Comparison of ENCODE assay signal across 20 cellular contexts in the genomic region with DNA sequence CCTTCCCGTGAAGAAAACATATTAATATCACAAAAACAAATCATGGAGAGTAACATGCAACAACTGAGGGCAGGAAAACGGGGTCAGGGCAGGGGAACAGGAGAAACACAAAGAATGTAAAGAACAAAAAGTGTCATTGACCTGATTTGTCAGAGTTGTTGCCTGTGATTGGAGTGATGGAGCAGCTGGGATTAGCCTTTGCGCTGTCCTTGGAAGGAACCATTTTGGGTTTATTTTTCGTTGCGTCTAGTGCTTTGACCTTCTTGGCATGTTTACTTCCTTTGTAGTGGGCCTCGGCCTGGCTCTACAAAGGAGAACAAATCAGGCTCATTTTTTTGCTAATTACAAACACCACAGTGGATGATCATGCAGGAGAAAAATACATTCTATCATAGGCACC.
DNase-seq lines count a peak whose midpoint lies in the region; ATAC-seq and TF ChIP-seq lines count a peak whose summit lies in the region.
"Had no signal": no experiment of that assay in that cellular context is flagged by ENCODE, and none has a peak within 500 bp of the region (broad histone marks: within the 10 kb centered on the region; RNA-seq: fewer than 3 reads in every experiment).

No MANE protein-coding gene starts in this region.

- TF ChIP-seq CTCF in PC-9 (conservative IDR thresholded peaks at IDR 0.05) = no peak
- TF ChIP-seq CTCF in endodermal cell (conservative IDR thresholded peaks at IDR 0.05) = no peak
- TF ChIP-seq CTCF in lower leg skin (IDR thresholded peaks at IDR 0.05) = no peak

- no peak overlapping the region for H3K9ac ChIP-seq in endodermal cell (ENCODE audit: extremely low read depth, low read length, poor library complexity, severe bottlenecking)
- H3K9ac ChIP-seq: BLaER1 treated with 17β-estradiol and CSF1 and Interleukin-3, amounts not matched to agents 10 nM and 100 nM had no signal

- no peak overlapping the region for H3K27ac ChIP-seq in PC-9
- H3K27ac ChIP-seq in endodermal cell (ENCODE audit: low read depth, low read length) = no peak overlapping the region
- H3K27ac ChIP-seq: 22Rv1; A549; BLaER1 treated with 17β-estradiol and CSF1 and Interleukin-3, amounts not matched to agents 10 nM and 100 nM; C4-2B had no signal

- no peak overlapping the region for H3K4me2 ChIP-seq in PC-9
- H3K4me2 ChIP-seq: A549; BLaER1 treated with 17β-estradiol and CSF1 and Interleukin-3, amounts not matched to agents 10 nM and 100 nM had no signal

- H4K20me1 ChIP-seq in PC-9 (ENCODE audit: insufficient read depth) = no peaks in the 10 kb centered on the region
- H4K20me1 ChIP-seq: BLaER1 treated with 17β-estradiol and CSF1 and Interleukin-3, amounts not matched to agents 10 nM and 100 nM had no signal

- peaks cover 3% of the 10 kb centered on the region; the same call in 1 of the 2 replicates for H3K9me2 ChIP-seq in PC-9 (ENCODE audit: insufficient read depth)

- CTCF ChIA-PET in PC-9 (lab: Charles Lee) = no interaction called here

- POLR2A ChIA-PET in PC-9 (lab: Charles Lee; ENCODE audit: unreplicated experiment) = no interaction called here

- H3F3A ChIP-seq in PC-9 (ENCODE audit: insufficient read depth, low read depth) = no peaks in the 10 kb centered on the region

- no peak overlapping the region for H3K4me3 Mint-ChIP-seq in endodermal cell
- no peak overlapping the region for H3K4me3 Mint-ChIP-seq in activated T-helper 17 cell treated with anti-CD3 and anti-CD28 coated beads, Interleukin-2, amount 50 U/mL, for 72 hours
- H3K4me3 Mint-ChIP-seq: B cell; CD4-positive, alpha-beta T cell; CD8-positive, alpha-beta T cell had no signal

- DNase-seq in PC-9 (no peak), dermis blood vessel endothelial cell (peak; percentile 14), endodermal cell (no peak), lower leg skin (ENCODE audit: low spot score in 2 of 2) (no peak), islet precursor cell (no peak), UCSD-AML1 (lab: John Stamatoyannopoulos, UW; ENCODE audit: unreplicated experiment) (no peak)
- DNase-seq: AML-193; Caco-2; Calu3; CD4-positive, alpha-beta T cell; CD8-positive, alpha-beta T cell; DMS79 treated with DMSO at 0.1 percent for 48 hours; GF-D8 had no signal

- no TSS peak for BruUV-seq in PC-9 (replicated peaks; lab: Mats Ljungman, UMichigan)

- no peaks in the 10 kb centered on the region for H3K79me2 ChIP-seq in PC-9 (ENCODE audit: low read depth)

- intact Hi-C loops in PC-9 (cut with micrococcal nuclease; ENCODE audit: unreplicated experiment) (no loop called here), lower leg skin (cut with DNase I; ENCODE audit: low total_unique reads) (no loop called here)

- no peaks in the 10 kb centered on the region for H3K27me3 Mint-ChIP-seq in endodermal cell (ENCODE audit: insufficient read depth)
- no peaks in the 10 kb centered on the region for H3K27me3 Mint-ChIP-seq in activated T-helper 17 cell treated with anti-CD3 and anti-CD28 coated beads, Interleukin-2, amount 50 U/mL, for 72 hours
- H3K27me3 Mint-ChIP-seq: B cell; CD4-positive, alpha-beta T cell had no signal

- no peak for ATAC-seq in GM18868 (IDR thresholded peaks at IDR 0.05; ENCODE audit: unreplicated experiment)
- ATAC-seq in activated T-helper 17 cell treated with anti-CD3 and anti-CD28 coated beads, Interleukin-2, amount 50 U/mL, for 72 hours (replicated peaks) = no peak
- ATAC-seq: A549; CD8-positive, alpha-beta T cell had no signal

- no peaks in the 10 kb centered on the region for H3K9me3 Mint-ChIP-seq in endodermal cell
- no peaks in the 10 kb centered on the region for H3K9me3 Mint-ChIP-seq in activated T-helper 17 cell treated with anti-CD3 and anti-CD28 coated beads, Interleukin-2, amount 50 U/mL, for 72 hours
- H3K9me3 Mint-ChIP-seq: CD4-positive, alpha-beta T cell; CD8-positive, alpha-beta T cell had no signal

- H3K4me1 ChIP-seq in PC-9 (replicated peaks; ENCODE audit: insufficient read depth) = no peaks in the 10 kb centered on the region
- H3K4me1 ChIP-seq in endodermal cell (ENCODE audit: control insufficient read depth, insufficient read depth, low read length) = peaks cover 8% of the 10 kb centered on the region
- H3K4me1 ChIP-seq: A549; BLaER1 treated with 17β-estradiol and CSF1 and Interleukin-3, amounts not matched to agents 10 nM and 100 nM; Caco-2 had no signal

- H3K9me3 ChIP-seq in PC-9 (ENCODE audit: insufficient read depth, low read depth) (0 out of 2 replicates have a peak, but pooled peaks cover 4% of the 10 kb centered on the region), endodermal cell (ENCODE audit: control insufficient read depth, low read length) (no peaks in the 10 kb centered on the region)
- H3K9me3 ChIP-seq: A549; BLaER1 treated with 17β-estradiol and CSF1 and Interleukin-3, amounts not matched to agents 10 nM and 100 nM; Caco-2 had no signal

- H3K27ac Mint-ChIP-seq in endodermal cell = peak overlapping the region; percentile 23
- no peak overlapping the region for H3K27ac Mint-ChIP-seq in activated T-helper 17 cell treated with anti-CD3 and anti-CD28 coated beads, Interleukin-2, amount 50 U/mL, for 72 hours
- H3K27ac Mint-ChIP-seq: B cell; CD4-positive, alpha-beta T cell; CD8-positive, alpha-beta T cell had no signal

- peaks cover 31% of the 10 kb centered on the region for H3K4me1 Mint-ChIP-seq in endodermal cell
- H3K4me1 Mint-ChIP-seq in activated T-helper 17 cell treated with anti-CD3 and anti-CD28 coated beads, Interleukin-2, amount 50 U/mL, for 72 hours = no peaks in the 10 kb centered on the region
- H3K4me1 Mint-ChIP-seq: B cell had no signal

- TF ChIP-seq POLR2A in lower leg skin (IDR thresholded peaks at IDR 0.05) = no peak

- H2AFZ ChIP-seq in PC-9 = 0 out of 2 replicates have a peak overlapping the region, but pooled peaks have one; percentile 4

- H3K36me3 Mint-ChIP-seq in endodermal cell (ENCODE audit: low read depth) = no peaks in the 10 kb centered on the region
- H3K36me3 Mint-ChIP-seq in activated T-helper 17 cell treated with anti-CD3 and anti-CD28 coated beads, Interleukin-2, amount 50 U/mL, for 72 hours (ENCODE audit: low read depth) = no peaks in the 10 kb centered on the region
- H3K36me3 Mint-ChIP-seq: CD8-positive, alpha-beta T cell had no signal

- H3K36me3 ChIP-seq in PC-9 (ENCODE audit: low read depth) (no peaks in the 10 kb centered on the region), endodermal cell (ENCODE audit: control insufficient read depth, insufficient read depth, low read length) (no peaks in the 10 kb centered on the region)
- H3K36me3 ChIP-seq: BLaER1 treated with 17β-estradiol and CSF1 and Interleukin-3, amounts not matched to agents 10 nM and 100 nM had no signal

- H3K27me3 ChIP-seq in PC-9 (ENCODE audit: insufficient read depth, low read depth) (no peaks in the 10 kb centered on the region), endodermal cell (ENCODE audit: control insufficient read depth, insufficient read depth, low read length, poor library complexity, severe bottlenecking) (no peaks in the 10 kb centered on the region)
- H3K27me3 ChIP-seq: BLaER1 treated with 17β-estradiol and CSF1 and Interleukin-3, amounts not matched to agents 10 nM and 100 nM had no signal

- no peak overlapping the region for H3K4me3 ChIP-seq in PC-9
- no peak overlapping the region for H3K4me3 ChIP-seq in endodermal cell (ENCODE audit: low read length)
- peak overlapping the region; percentile 3 for H3K4me3 ChIP-seq in lower leg skin (ENCODE audit: low read depth, poor library complexity, severe bottlenecking)
- H3K4me3 ChIP-seq: A549; BLaER1 treated with 17β-estradiol and CSF1 and Interleukin-3, amounts not matched to agents 10 nM and 100 nM had no signal

- WGBS in endodermal cell (ENCODE audit: insufficient coverage in 1 of 2, insufficient read length in 1 of 2), 2 experiments = 93 to 96% methylated on average over 3 to 6 of the region's 6 CpGs
- 85 to 88% methylated on average over 6 of the region's 6 CpGs for WGBS in lower leg skin, 2 donors
